8 cellular contexts compared by ENCODE assay signal in genomic region chrX:120468479-120468824, GRCh38.
DNase-seq lines count a peak whose midpoint lies in the region; ATAC-seq and TF ChIP-seq lines count a peak whose summit lies in the region.

No MANE protein-coding gene starts in this region.

- no peaks in the 10 kb centered on the region for H3K9me3 ChIP-seq in SK-N-MC (ENCODE audit: low read depth, low read length)

- H3K27ac ChIP-seq in SK-N-MC = no peak overlapping the region
- H3K27ac ChIP-seq in rectal smooth muscle tissue (ENCODE audit: low read depth, low read length) = peak overlapping the region; percentile 90

- no peaks in the 10 kb centered on the region for H3K36me3 ChIP-seq in SK-N-MC (ENCODE audit: insufficient read depth, low read length)
- no peaks in the 10 kb centered on the region for H3K36me3 ChIP-seq in rectal smooth muscle tissue (ENCODE audit: control insufficient read depth, insufficient read depth, low read length)

- no peaks in the 10 kb centered on the region for H3K27me3 ChIP-seq in rectal smooth muscle tissue (ENCODE audit: control insufficient read depth, insufficient read depth, low read length)

- H3K4me1 ChIP-seq in rectal smooth muscle tissue (ENCODE audit: control insufficient read depth, insufficient read depth, low read length) = no peaks in the 10 kb centered on the region

- ATAC-seq in HG03469 (IDR thresholded peaks at IDR 0.05; ENCODE audit: unreplicated experiment) = no peak

- H3K9ac ChIP-seq in SK-N-MC (ENCODE audit: insufficient read length) (peak overlapping the region; percentile 83), rectal smooth muscle tissue (ENCODE audit: low read length) (peak overlapping the region; percentile 10)

- TF ChIP-seq CTCF in GM12864 (IDR thresholded peaks at IDR 0.05; ENCODE audit: low read depth, low read length, missing control alignments) = no peak
- TF ChIP-seq CTCF in fibroblast of mammary gland (conservative IDR thresholded peaks at IDR 0.05; ENCODE audit: control insufficient read depth, insufficient read depth, low read depth, low read length) = no peak

- H3K4me3 ChIP-seq in GM12864 (ENCODE audit: low read depth, low read length) = peak overlapping the region; percentile 79
- H3K4me3 ChIP-seq in SK-N-MC = peak overlapping the region; percentile 88
- H3K4me3 ChIP-seq in fibroblast of mammary gland (ENCODE audit: control insufficient read depth, low read depth, low read length) = peak overlapping the region; percentile 76
- H3K4me3 ChIP-seq in rectal smooth muscle tissue (ENCODE audit: low read length) = peak overlapping the region; percentile 54

- DNase-seq in GM12864 (ENCODE audit: low read depth) (no peak), SK-N-MC (ENCODE audit: low read depth, low spot score) (no peak), fibroblast of mammary gland (ENCODE audit: low read depth) (peak; percentile 2), NCI-H748 (lab: John Stamatoyannopoulos, UW; ENCODE audit: unreplicated experiment) (no peak), HUDEP-2 (lab: John Stamatoyannopoulos, UW; ENCODE audit: unreplicated experiment in 76 of 76) (no peak), NCI-H2081 treated with DMSO at 0.1 percent for 48 hours (lab: John Stamatoyannopoulos, UW) (no peak)
